In genomic region chr3:50260027-50260941, GRCh38 we compare ENCODE assay signal across 8 cellular contexts. TPM values are rescaled to one million over a fixed set of nuclear protein-coding genes. Genes with fewer than 3 reads are reported as not detected.
DNase-seq lines count a peak whose midpoint lies in the region; ATAC-seq, FAIRE-seq and TF ChIP-seq lines count a peak whose summit lies in the region.

No MANE protein-coding gene starts in this region.

- ATAC-seq in GM21447 (IDR thresholded peaks at IDR 0.05; ENCODE audit: unreplicated experiment): peak; percentile 82

- H3K4me3 Mint-ChIP-seq in activated naive CD4-positive, alpha-beta T cell treated with anti-CD3 and anti-CD28 coated beads for 36 hours: peak overlapping the region; percentile 66

- CTCF ChIA-PET in activated naive CD4-positive, alpha-beta T cell treated with anti-CD3 and anti-CD28 coated beads for 36 hours (lab: Charles Lee): interaction anchor here (0.6 to 3.7 kb wide), 9 partner anchors 12 to 68 kb away, joined by 3 to 38 read pairs (median 4); partner anchors contain the start of gene GNAI2

- peak overlapping the region; percentile 66 for H3K4me3 ChIP-seq in DOHH2 (ENCODE audit: low read length)
- peak overlapping the region; percentile 50 for H3K4me3 ChIP-seq in Jurkat, Clone E6-1 (ENCODE audit: low read length)
- peak overlapping the region; percentile 57 for H3K4me3 ChIP-seq in SJCRH30

- intact Hi-C loops in activated naive CD4-positive, alpha-beta T cell treated with anti-CD3 and anti-CD28 coated beads for 36 hours (cut with micrococcal nuclease): loop anchor here (1.0 kb wide), 3 partner anchors 13 to 33 kb away; no protein-coding TSS in a partner anchor

- H3K27ac ChIP-seq in DOHH2 (ENCODE audit: low read depth, low read length) (no peak overlapping the region), SJCRH30 (peak overlapping the region; percentile 99)

- H3K9me3 Mint-ChIP-seq in activated naive CD4-positive, alpha-beta T cell treated with anti-CD3 and anti-CD28 coated beads for 36 hours: no peaks in the 10 kb centered on the region

- H4K20me1 ChIP-seq in DOHH2 (ENCODE audit: control insufficient read depth, insufficient read depth, low read depth, low read length): no peaks in the 10 kb centered on the region

- no peak for FAIRE-seq in frontal cortex (lab: Jason Lieb, UNC)

- H3K4me1 ChIP-seq in DOHH2 (ENCODE audit: control insufficient read depth, low read length) (peaks cover 10% of the 10 kb centered on the region), SJCRH30 (peaks cover 44% of the 10 kb centered on the region)

- H3K27me3 Mint-ChIP-seq in activated naive CD4-positive, alpha-beta T cell treated with anti-CD3 and anti-CD28 coated beads for 36 hours (ENCODE audit: low read depth): no peaks in the 10 kb centered on the region

- no peaks in the 10 kb centered on the region for H3K79me2 ChIP-seq in DOHH2 (ENCODE audit: control insufficient read depth, low read length)

- peak; percentile 90 for TF ChIP-seq CTCF in DOHH2 (IDR thresholded peaks at IDR 0.05; ENCODE audit: low read depth, low read length, poor library complexity, severe bottlenecking)

- H3K4me2 ChIP-seq in DOHH2 (ENCODE audit: low read length): peak overlapping the region; percentile 69

- H3K9me2 ChIP-seq in DOHH2 (replicated peaks; ENCODE audit: control insufficient read depth, low read length): no peaks in the 10 kb centered on the region

- H3K4me1 Mint-ChIP-seq in activated naive CD4-positive, alpha-beta T cell treated with anti-CD3 and anti-CD28 coated beads for 36 hours (ENCODE audit: low read depth): peaks cover 4% of the 10 kb centered on the region

- H3K36me3 Mint-ChIP-seq in activated naive CD4-positive, alpha-beta T cell treated with anti-CD3 and anti-CD28 coated beads for 36 hours (ENCODE audit: low read depth): peaks cover 15% of the 10 kb centered on the region

- no peaks in the 10 kb centered on the region; the same call in 1 of the 2 replicates for H3F3A ChIP-seq in DOHH2 (ENCODE audit: control insufficient read depth, insufficient read depth)

- H3K27me3 ChIP-seq in DOHH2 (ENCODE audit: control insufficient read depth, low read length) (no peaks in the 10 kb centered on the region), SJCRH30 (no peaks in the 10 kb centered on the region)

- H3K27ac Mint-ChIP-seq in activated naive CD4-positive, alpha-beta T cell treated with anti-CD3 and anti-CD28 coated beads for 36 hours: peak overlapping the region; percentile 69

- DNase-seq in Jurkat, Clone E6-1 (ENCODE audit: low read depth, low spot score): peak; percentile 41
- DNase-seq in SJCRH30 (peak; percentile 95), frontal cortex (ENCODE audit: low spot score in 2 of 2) (peak; percentile 97 to 99), nucleus accumbens (lab: John Stamatoyannopoulos, UW) (peak in 55 of 56 donors; percentile 57 to 97 (median 91)), superior temporal gyrus (ENCODE audit: extremely low spot score) (peak; percentile 93)
- DNase-seq in activated naive CD4-positive, alpha-beta T cell treated with anti-CD3 and anti-CD28 coated beads for 36 hours: peak; percentile 88

- H3K9me3 ChIP-seq in DOHH2 (ENCODE audit: control insufficient read depth, insufficient read depth, low read length) (no peaks in the 10 kb centered on the region), SJCRH30 (replicated peaks) (no peaks in the 10 kb centered on the region)

- H3K36me3 ChIP-seq in DOHH2 (ENCODE audit: control insufficient read depth, low read length) (peaks cover 23% of the 10 kb centered on the region), SJCRH30 (peaks cover 6% of the 10 kb centered on the region; the same call in 1 of the 2 replicates)

RNA-seq across cellular contexts. Expression of gene SEMA3B, which starts 8.7 kb away (rescaled TPM):
- 1.2 TPM for polyA plus RNA-seq in Jurkat, Clone E6-1 (2012; ENCODE audit: insufficient read depth, insufficient read length)
- 3.3 and 4.8 TPM in 2 replicates for total RNA-seq in SJCRH30 (2014; rRNA removed; shearing (Covaris generic))
- under 1 TPM; 0.33 to 0.37 TPM for total RNA-seq in activated naive CD4-positive, alpha-beta T cell treated with anti-CD3 and anti-CD28 coated beads for 36 hours
- 2.4 TPM for total RNA-seq in frontal cortex

RNA-seq across cellular contexts. Expression of gene LSMEM2, which starts 18.6 kb away (rescaled TPM):
- polyA plus RNA-seq in Jurkat, Clone E6-1 (2012; ENCODE audit: insufficient read depth, insufficient read length): not detected
- total RNA-seq in SJCRH30 (2014; rRNA removed; shearing (Covaris generic)): not detected in 2 replicates
- total RNA-seq in activated naive CD4-positive, alpha-beta T cell treated with anti-CD3 and anti-CD28 coated beads for 36 hours: not detected
- 0.82 TPM for total RNA-seq in frontal cortex

RNA-seq across cellular contexts. Expression of gene GNAI2, which starts 24.3 kb away (rescaled TPM):
- polyA plus RNA-seq in Jurkat, Clone E6-1 (2012; ENCODE audit: insufficient read depth, insufficient read length): 279 TPM
- total RNA-seq in SJCRH30 (2014; rRNA removed; shearing (Covaris generic)): 63.8 and 64.7 TPM in 2 replicates
- 100 to 1,000 TPM; 272 to 276 TPM for total RNA-seq in activated naive CD4-positive, alpha-beta T cell treated with anti-CD3 and anti-CD28 coated beads for 36 hours
- 97.0 TPM for total RNA-seq in frontal cortex

RNA-seq across cellular contexts. Expression of gene IFRD2, which starts 31.9 kb away (rescaled TPM):
- 140 TPM for polyA plus RNA-seq in Jurkat, Clone E6-1 (2012; ENCODE audit: insufficient read depth, insufficient read length)
- total RNA-seq in SJCRH30 (2014; rRNA removed; shearing (Covaris generic)): 85.3 and 98.8 TPM in 2 replicates
- total RNA-seq in activated naive CD4-positive, alpha-beta T cell treated with anti-CD3 and anti-CD28 coated beads for 36 hours: 100 to 1,000 TPM; 117 to 125 TPM
- 17.9 TPM for total RNA-seq in frontal cortex

RNA-seq across cellular contexts. Expression of gene HYAL3, which starts 38.9 kb away (rescaled TPM):
- polyA plus RNA-seq in Jurkat, Clone E6-1 (2012; ENCODE audit: insufficient read depth, insufficient read length): 7.3 TPM
- total RNA-seq in SJCRH30 (2014; rRNA removed; shearing (Covaris generic)): 3.6 and 4.5 TPM in 2 replicates
- total RNA-seq in activated naive CD4-positive, alpha-beta T cell treated with anti-CD3 and anti-CD28 coated beads for 36 hours: under 1 TPM; 0.74 to 0.88 TPM
- total RNA-seq in frontal cortex: 3.7 TPM

Comparison
In these comparisons a context has a peak if more than half of its experiments do, and no peak if none do; other contexts are left out.
1. DNase-seq: peak in every context shown above with its lines; median percentile 98 in frontal cortex; 95 in SJCRH30; 93 in superior temporal gyrus; 91 in nucleus accumbens; 88 in activated naive CD4-positive, alpha-beta T cell treated with anti-CD3 and anti-CD28 coated beads for 36 hours; 41 in Jurkat, Clone E6-1.